ENCODE assay signal across 17 cellular contexts in the genomic region with DNA sequence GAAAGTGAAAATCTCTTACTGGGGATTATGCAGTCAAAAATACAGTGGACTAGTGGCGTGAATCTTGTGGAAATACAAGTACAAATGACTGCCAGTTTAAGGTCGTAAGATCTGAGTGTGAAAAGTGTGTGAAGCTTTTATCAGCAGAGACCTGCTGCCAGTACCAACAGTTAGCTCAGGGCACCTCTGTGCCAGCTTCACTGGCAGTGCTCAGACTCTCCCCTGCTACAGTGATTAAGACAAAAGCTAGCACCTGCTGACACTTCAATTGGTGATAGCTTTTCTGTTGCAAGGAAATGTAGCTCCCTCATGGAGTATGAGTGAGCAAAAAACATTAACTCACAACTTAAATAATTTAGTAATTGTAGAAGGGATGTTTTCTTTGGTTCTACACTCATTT.
"Had no signal": no experiment of that assay in that cellular context is flagged by ENCODE, and none has a peak within 500 bp of the region (broad histone marks: within the 10 kb centered on the region; RNA-seq: fewer than 3 reads in every experiment).

No MANE protein-coding gene starts in this region.

- H3K27me3 ChIP-seq: sigmoid colon, spleen, suprapubic skin, upper lobe of right lung had no signal

- H3K4me1 ChIP-seq: spleen, suprapubic skin, upper lobe of right lung had no signal

- H3K4me3 ChIP-seq: lung, sigmoid colon, spleen, suprapubic skin, upper lobe of right lung had no signal

- H3K9me3 ChIP-seq: sigmoid colon, suprapubic skin, upper lobe of right lung had no signal

- DNase-seq: activated CD4-positive, alpha-beta T cell treated with anti-CD3 and anti-CD28 coated beads, Interleukin-2, amount 10 ng/mL, durations not matched to agents 7 days and 5 days; activated CD4-positive, CD25-positive, alpha-beta regulatory T cell; activated CD8-positive, alpha-beta memory T cell treated with anti-CD3 and anti-CD28 coated beads for 24 hours; activated naive CD4-positive, alpha-beta T cell treated with Interleukin-2 at 50 U/mL for 16 hours; anterior cingulate cortex; dermis blood vessel endothelial cell; effector memory CD8-positive, alpha-beta T cell; head of caudate nucleus; midbrain; sigmoid colon; spleen; T-helper 2 cell; upper lobe of right lung had no signal

- FAIRE-seq: frontal cortex had no signal

- H3K27ac ChIP-seq: epithelial cell of prostate, spleen, suprapubic skin, upper lobe of right lung had no signal
